Comparison of ENCODE assay signal across 8 cellular contexts in genomic region chr7:148856035-148856881, GRCh38. TPM values are rescaled to one million over a fixed set of nuclear protein-coding genes. Genes with fewer than 3 reads are reported as not detected.
DNase-seq lines count a peak whose midpoint lies in the region; ATAC-seq and TF ChIP-seq lines count a peak whose summit lies in the region.

No MANE protein-coding gene starts in this region.

- H3K79me2 ChIP-seq in OCI-LY7 (ENCODE audit: insufficient read depth, low read depth, low read length) (peaks cover 100% of the 10 kb centered on the region), hepatocyte (peaks cover 100% of the 10 kb centered on the region)

- H3K27me3 ChIP-seq in hepatocyte, result no peaks in the 10 kb centered on the region

- peak overlapping the region; percentile 64 to 92 for H3K27ac Mint-ChIP-seq in activated naive CD4-positive, alpha-beta T cell treated with anti-CD3 and anti-CD28 coated beads, Interleukin-2, amount 50 U/mL, for 72 hours

- BruUV-seq in OCI-LY7 (replicated peaks; lab: Mats Ljungman, UMichigan), result no TSS peak

- peak; percentile 9 for DNase-seq in NCI-H146 (lab: John Stamatoyannopoulos, UW)
- no peak for DNase-seq in NCI-H146 treated with DMSO at 0.1 percent for 48 hours (lab: John Stamatoyannopoulos, UW; ENCODE audit: unreplicated experiment)
- no peak for DNase-seq in HFF-Myc (ENCODE audit: extremely low read depth, low read depth)
- peak; percentile 63 for DNase-seq in OCI-LY7 (ENCODE audit: low spot score)
- peak in 1 of 2 donors; percentile 29 for DNase-seq in activated naive CD4-positive, alpha-beta T cell treated with anti-CD3 and anti-CD28 coated beads, Interleukin-2, amount 50 U/mL, for 72 hours (ENCODE audit: low spot score in 2 of 2)
- peak; percentile 27 for DNase-seq in hepatocyte (ENCODE audit: low spot score)
- peak; percentile 29 to 48 for DNase-seq in stimulated activated CD4-positive, alpha-beta T cell treated with anti-CD3 and anti-CD28 coated beads, Interleukin-2, amount 100 ng/mL, for 24 hours
- no peak for DNase-seq in globus pallidus (ENCODE audit: low spot score)

- TF ChIP-seq CTCF in HFF-Myc (IDR thresholded peaks at IDR 0.05; ENCODE audit: low read depth, low read length, missing control alignments) (peak; percentile 63), OCI-LY7 (conservative IDR thresholded peaks at IDR 0.05; ENCODE audit: low read length) (peak; percentile 88), hepatocyte (IDR thresholded peaks at IDR 0.05; ENCODE audit: poor library complexity) (peak; percentile 39)

- intact Hi-C loops in OCI-LY7 (cut with micrococcal nuclease; ENCODE audit: unreplicated experiment), result loop anchor here (10.0 kb wide), 1 partner anchor 109 kb away; no protein-coding TSS in a partner anchor

- H3K36me3 ChIP-seq in OCI-LY7 (ENCODE audit: insufficient read depth, low read length) (peaks cover 21% of the 10 kb centered on the region), hepatocyte (replicated peaks; ENCODE audit: insufficient read depth, low read depth) (no peaks in the 10 kb centered on the region)

- WGBS in hepatocyte (ENCODE audit: low lambda C conversion rate, missing lambda C conversion rate), result 80% methylated on average over 6 of the region's 6 CpGs

- POLR2A ChIA-PET in OCI-LY7 (lab: Charles Lee), result interaction anchor here (0.7 to 1.2 kb wide), 3 partner anchors 10 to 17 kb away, joined by 4 read pairs; no protein-coding TSS in a partner anchor

- H3K4me3 ChIP-seq in HFF-Myc (replicated peaks; ENCODE audit: low read depth, low read length) (no peak overlapping the region), OCI-LY7 (ENCODE audit: low read depth, low read length, poor library complexity, severe bottlenecking) (no peak overlapping the region), hepatocyte (no peak overlapping the region)

- peaks cover 0 to 7% of the 10 kb centered on the region in 2 donors for H3K36me3 Mint-ChIP-seq in activated naive CD4-positive, alpha-beta T cell treated with anti-CD3 and anti-CD28 coated beads, Interleukin-2, amount 50 U/mL, for 72 hours

- H3K9me3 ChIP-seq in OCI-LY7 (ENCODE audit: low read length), result peaks cover 7% of the 10 kb centered on the region; the same call in 1 of the 2 replicates
- no peaks in the 10 kb centered on the region for H3K9me3 ChIP-seq in hepatocyte (ENCODE audit: low read depth)

- H2AFZ ChIP-seq in OCI-LY7 (ENCODE audit: low read length), result no peak overlapping the region
- no peak overlapping the region for H2AFZ ChIP-seq in hepatocyte

- H4K20me1 ChIP-seq in OCI-LY7 (ENCODE audit: insufficient read depth, low read length), result peaks cover 43% of the 10 kb centered on the region
- H4K20me1 ChIP-seq in hepatocyte (ENCODE audit: insufficient read depth, poor library complexity, severe bottlenecking), result no peaks in the 10 kb centered on the region

- H3K9me3 Mint-ChIP-seq in activated naive CD4-positive, alpha-beta T cell treated with anti-CD3 and anti-CD28 coated beads, Interleukin-2, amount 50 U/mL, for 72 hours, result no peaks in the 10 kb centered on the region

- H3K4me2 ChIP-seq in OCI-LY7 (ENCODE audit: low read length), result peak overlapping the region; percentile 16; the same call in 1 of the 2 replicates
- no peak overlapping the region for H3K4me2 ChIP-seq in hepatocyte

- no peaks in the 10 kb centered on the region for H3K9me2 ChIP-seq in OCI-LY7 (ENCODE audit: insufficient read depth, low read length)
- no peaks in the 10 kb centered on the region for H3K9me2 ChIP-seq in hepatocyte (replicated peaks; ENCODE audit: insufficient read depth)

- ATAC-seq in activated naive CD4-positive, alpha-beta T cell treated with anti-CD3 and anti-CD28 coated beads, Interleukin-2, amount 50 U/mL, for 72 hours, result peak; percentile 31 to 77

- H3K4me1 ChIP-seq in OCI-LY7 (ENCODE audit: insufficient read depth, low read length, poor library complexity, severe bottlenecking) (peaks cover 19% of the 10 kb centered on the region), hepatocyte (ENCODE audit: insufficient read depth) (no peaks in the 10 kb centered on the region)

- CTCF ChIA-PET in OCI-LY7 (lab: Charles Lee; ENCODE audit: unreplicated experiment), result no interaction called here

- H3K27ac ChIP-seq in OCI-LY7 (ENCODE audit: low read depth, low read length, poor library complexity, severe bottlenecking) (no peak overlapping the region), hepatocyte (no peak overlapping the region)

RNA-seq across cellular contexts. Expression of gene EZH2, which starts 27.8 kb away (rescaled TPM):
- total RNA-seq in OCI-LY7 (2014; rRNA removed; shearing (Covaris generic)), result 45.5 and 60.2 TPM in 2 replicates
- total RNA-seq in OCI-LY7 (2022) (72.2 and 73.3 TPM in 2 replicates), hepatocyte (10.7 and 12.2 TPM in 2 replicates)
- total RNA-seq in activated naive CD4-positive, alpha-beta T cell treated with anti-CD3 and anti-CD28 coated beads, Interleukin-2, amount 50 U/mL, for 72 hours, result 100 to 1,000 TPM; 106 to 171 TPM
- polyA plus RNA-seq in hepatocyte, result 11.7 and 13.2 TPM in 2 replicates

Comparison
In these comparisons a context has a peak if more than half of its experiments do, and no peak if none do; other contexts are left out.
1. DNase-seq: peak in NCI-H146 (single experiment), OCI-LY7 (single experiment), hepatocyte (single experiment) and stimulated activated CD4-positive, alpha-beta T cell treated with anti-CD3 and anti-CD28 coated beads, Interleukin-2, amount 100 ng/mL, for 24 hours (2 of 2); none in NCI-H146 treated with DMSO at 0.1 percent for 48 hours (single experiment), HFF-Myc (single experiment) and globus pallidus (single experiment).
2. Peak in every context shown above with its lines, with median percentiles within 50 percentile points of each other: CTCF ChIP-seq.